17 cellular contexts compared by ENCODE assay signal in the genomic region with DNA sequence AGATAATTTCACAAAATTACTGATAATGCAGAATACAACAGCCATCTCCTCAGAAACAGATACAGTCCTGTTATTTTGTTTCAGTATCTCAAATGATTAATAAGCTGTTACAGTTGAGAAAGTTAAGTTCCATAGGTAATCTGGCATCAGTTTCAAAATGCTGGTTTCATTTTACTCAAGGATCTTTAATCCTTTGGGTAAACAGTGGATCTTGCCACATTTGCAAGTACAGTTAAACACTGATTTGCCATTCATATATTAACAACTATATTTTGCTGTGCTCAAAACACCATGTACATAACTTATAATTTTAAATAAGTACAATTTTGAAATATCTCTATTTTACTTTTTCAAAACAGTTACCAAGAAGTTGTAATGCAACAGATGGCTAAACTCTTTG. TPM values are rescaled to one million over a fixed set of nuclear protein-coding genes. Genes with fewer than 3 reads are reported as not detected.
DNase-seq lines count a peak whose midpoint lies in the region; ATAC-seq, FAIRE-seq and TF ChIP-seq lines count a peak whose summit lies in the region.
"Had no signal": no experiment of that assay in that cellular context is flagged by ENCODE, and none has a peak within 500 bp of the region (broad histone marks: within the 10 kb centered on the region; RNA-seq: fewer than 3 reads in every experiment).

No MANE protein-coding gene starts in this region.

- H3K4me2 ChIP-seq in A549 (peak overlapping the region; percentile 8; the same call in 2 of the 3 replicates), GM23248 (ENCODE audit: unreplicated experiment) (peak overlapping the region; percentile 60), hepatocyte (peak overlapping the region; percentile 10), OCI-LY7 (ENCODE audit: low read length) (no peak overlapping the region), GM23338 (no peak overlapping the region)

- peak; percentile 78 for FAIRE-seq in A549 (lab: Jason Lieb, UNC)
- FAIRE-seq: H54 had no signal

- H3K27ac Mint-ChIP-seq in GM23338, result no peak overlapping the region

- H3K9me3 ChIP-seq in A549 (no peaks in the 10 kb centered on the region), GM23248 (ENCODE audit: low read depth) (no peaks in the 10 kb centered on the region), hepatocyte (ENCODE audit: low read depth) (no peaks in the 10 kb centered on the region), OCI-LY7 (ENCODE audit: low read length) (no peaks in the 10 kb centered on the region)

- H3K9ac ChIP-seq in GM23248, result peak overlapping the region; percentile 33

- H3K79me2 ChIP-seq in GM23248 (ENCODE audit: insufficient read depth) (0 out of 2 replicates have a peak, but pooled peaks cover 6% of the 10 kb centered on the region), hepatocyte (no peaks in the 10 kb centered on the region), OCI-LY7 (ENCODE audit: insufficient read depth, low read depth, low read length) (no peaks in the 10 kb centered on the region), GM23338 (replicated peaks; ENCODE audit: insufficient read depth) (no peaks in the 10 kb centered on the region)

- no peaks in the 10 kb centered on the region for H3K36me3 Mint-ChIP-seq in GM23338 (ENCODE audit: low read depth)

- no peaks in the 10 kb centered on the region for H3K27me3 Mint-ChIP-seq in GM23338 (ENCODE audit: insufficient read depth, low read depth, poor library complexity)

- H3K4me3 ChIP-seq in A549, result no peak overlapping the region
- peak overlapping the region; percentile 41 for H3K4me3 ChIP-seq in GM23248
- H3K4me3 ChIP-seq in hepatocyte, result no peak overlapping the region
- H3K4me3 ChIP-seq in OCI-LY7 (ENCODE audit: low read depth, low read length, poor library complexity, severe bottlenecking), result no peak overlapping the region
- H3K4me3 ChIP-seq in GM23338, result no peak overlapping the region

- TF ChIP-seq POLR2A in A549 (IDR thresholded peaks at IDR 0.05; ENCODE audit: low read length), result no peak

- peak overlapping the region; percentile 49; the same call in 1 of the 2 replicates for H2AFZ ChIP-seq in GM23248
- H2AFZ ChIP-seq in hepatocyte, result no peak overlapping the region
- H2AFZ ChIP-seq in OCI-LY7 (ENCODE audit: low read length), result no peak overlapping the region
- no peak overlapping the region for H2AFZ ChIP-seq in GM23338

- ATAC-seq in A549, result no peak
- no peak for ATAC-seq in GM23338
- ATAC-seq: PC-3 had no signal

- POLR2A ChIA-PET in A549 (lab: Yijun Ruan, JAX) (no interaction called here), OCI-LY7 (lab: Charles Lee) (interaction anchor here (1.2 kb wide), 1 partner anchor 24 kb away, joined by 5 read pairs; no protein-coding TSS in a partner anchor)

- in situ Hi-C loops in GM23248 (cut with MboI), result no loop called here

- intact Hi-C loops in OCI-LY7 (cut with micrococcal nuclease; ENCODE audit: unreplicated experiment), result no loop called here

- no peak overlapping the region for H3K27ac ChIP-seq in A549
- H3K27ac ChIP-seq in GM23248, result no peak overlapping the region
- 0 out of 2 replicates have a peak overlapping the region, but pooled peaks have one; percentile 23 for H3K27ac ChIP-seq in VCaP
- no peak overlapping the region for H3K27ac ChIP-seq in hepatocyte
- H3K27ac ChIP-seq in OCI-LY7 (ENCODE audit: low read depth, low read length, poor library complexity, severe bottlenecking), result no peak overlapping the region
- no peak overlapping the region for H3K27ac ChIP-seq in GM23338 (ENCODE audit: low read depth)
- H3K27ac ChIP-seq: RWPE1 had no signal

- H3K4me1 ChIP-seq in A549 (peaks cover 20% of the 10 kb centered on the region; the same call in 2 of the 3 replicates), GM23248 (ENCODE audit: insufficient read depth) (peaks cover 23% of the 10 kb centered on the region), hepatocyte (ENCODE audit: insufficient read depth) (no peaks in the 10 kb centered on the region), OCI-LY7 (ENCODE audit: insufficient read depth, low read length, poor library complexity, severe bottlenecking) (no peaks in the 10 kb centered on the region), GM23338 (ENCODE audit: insufficient read depth) (no peaks in the 10 kb centered on the region)

- TF ChIP-seq CTCF in A549 (IDR thresholded peaks at IDR 0.05) (no peak), VCaP (conservative IDR thresholded peaks at IDR 0.05) (no peak), hepatocyte (IDR thresholded peaks at IDR 0.05; ENCODE audit: poor library complexity) (no peak), OCI-LY7 (conservative IDR thresholded peaks at IDR 0.05; ENCODE audit: low read length) (no peak), GM23338 (conservative IDR thresholded peaks at IDR 0.05; ENCODE audit: low read depth in 2 of 2) (no peak)

- no peak for TF ChIP-seq RAD21 in A549 (conservative IDR thresholded peaks at IDR 0.05 in 1 of 2, IDR thresholded peaks at IDR 0.05 in 1 of 2)

- CTCF ChIA-PET in A549 (lab: Yijun Ruan, JAX), result no interaction called here
- CTCF ChIA-PET in OCI-LY7 (lab: Charles Lee; ENCODE audit: unreplicated experiment), result no interaction called here

- no TSS peak for BruUV-seq in OCI-LY7 (replicated peaks; lab: Mats Ljungman, UMichigan)

- no peaks in the 10 kb centered on the region for H3K4me1 Mint-ChIP-seq in GM23338

- H3K9me3 Mint-ChIP-seq in GM23338, result no peaks in the 10 kb centered on the region

- no peak for TF ChIP-seq EP300 in A549 (IDR thresholded peaks at IDR 0.05)

- H3K9me2 ChIP-seq in GM23248 (ENCODE audit: insufficient read depth), result no peaks in the 10 kb centered on the region
- H3K9me2 ChIP-seq in hepatocyte (replicated peaks; ENCODE audit: insufficient read depth), result no peaks in the 10 kb centered on the region
- no peaks in the 10 kb centered on the region for H3K9me2 ChIP-seq in OCI-LY7 (ENCODE audit: insufficient read depth, low read length)
- H3K9me2 ChIP-seq in GM23338 (ENCODE audit: insufficient read depth), result no peaks in the 10 kb centered on the region

- no peak overlapping the region for H3K4me3 Mint-ChIP-seq in GM23338

- H3K27me3 ChIP-seq in GM23248 (replicated peaks; ENCODE audit: insufficient read depth) (no peaks in the 10 kb centered on the region), hepatocyte (no peaks in the 10 kb centered on the region), GM23338 (ENCODE audit: insufficient read depth) (no peaks in the 10 kb centered on the region)

- H3F3A ChIP-seq in GM23248 (ENCODE audit: insufficient read depth) (peaks cover under 1% of the 10 kb centered on the region; the same call in 1 of the 2 replicates), GM23338 (replicated peaks; ENCODE audit: low read depth) (no peaks in the 10 kb centered on the region)

- H4K20me1 ChIP-seq in GM23248 (ENCODE audit: insufficient read depth) (no peaks in the 10 kb centered on the region), hepatocyte (ENCODE audit: insufficient read depth, poor library complexity, severe bottlenecking) (no peaks in the 10 kb centered on the region), OCI-LY7 (ENCODE audit: insufficient read depth, low read length) (no peaks in the 10 kb centered on the region), GM23338 (replicated peaks; ENCODE audit: insufficient read depth) (no peaks in the 10 kb centered on the region)

- H3K36me3 ChIP-seq in GM23248 (ENCODE audit: low read depth) (no peaks in the 10 kb centered on the region), hepatocyte (replicated peaks; ENCODE audit: insufficient read depth, low read depth) (no peaks in the 10 kb centered on the region), OCI-LY7 (ENCODE audit: insufficient read depth, low read length) (no peaks in the 10 kb centered on the region), GM23338 (ENCODE audit: insufficient read depth) (no peaks in the 10 kb centered on the region)

- DNase-seq in A549 (ENCODE audit: low read depth in 1 of 2, low spot score in 1 of 2) (no peak), GM23248 (no peak), hepatocyte (ENCODE audit: low spot score) (no peak), OCI-LY7 (ENCODE audit: low spot score) (no peak), NCI-H2227 (lab: John Stamatoyannopoulos, UW; ENCODE audit: unreplicated experiment) (no peak), GM23338 (ENCODE audit: low spot score) (no peak)
- DNase-seq: ACHN, COR-L47, EL, MV-4-11, NCI-H1417 treated with DMSO at 0.1 percent for 48 hours, NCI-H2029, NCI-H69, PC-3 had no signal

TF ChIP-seq in A549, 52 proteins besides CTCF, POLR2A, EP300 and RAD21 (continues in another document):
- no peak for TF ChIP-seq BHLHE40 (IDR thresholded peaks at IDR 0.05; ENCODE audit: low read depth, low read length)
- TF ChIP-seq NPAS2 (CRISPR knock-in tag; IDR thresholded peaks at IDR 0.05; ENCODE audit: borderline replicate concordance), result no peak

TF ChIP-seq in GM23338, 12 proteins besides CTCF, POLR2A, EP300 and RAD21 (continues in another document):
- TF ChIP-seq ZNF331 (CRISPR knock-in tag; IDR thresholded peaks at IDR 0.05; ENCODE audit: low read depth) (no peak), EZH2 (IDR thresholded peaks at IDR 0.05; ENCODE audit: low read depth, unreplicated experiment) (no peak)

RNA-seq across cellular contexts. Expression of a gene that starts 31.2 kb away (rescaled TPM):
- polyA plus RNA-seq in A549 (2011; rRNA removed), result 15.9 and 19.6 TPM in 2 replicates
- 7.7 and 9.1 TPM in 2 replicates for polyA plus RNA-seq in A549 (2012; cell fraction: cytosol; rRNA removed)
- 3.6 and 4.8 TPM in 2 replicates for polyA plus RNA-seq in A549 (2012; cell fraction: nucleus; rRNA removed)
- 13.0 to 14.5 TPM (median 14.3 TPM) in 3 replicates for polyA plus RNA-seq in A549 (2017; fragmentation: RNase III; extraction: RNeasy Plus Mini Kit Qiagen cat#74134 plus additional on column Dnase treatment)
- 9.3 and 9.4 TPM in 2 replicates for polyA minus RNA-seq in A549 (2011; rRNA and poly(A)+ RNA removed)
- 16.3 and 19.0 TPM in 2 replicates for total RNA-seq in GM23248 (2014; rRNA removed; shearing (Covaris generic))
- 16.8 and 17.6 TPM in 2 replicates for polyA plus RNA-seq in GM23248 (2016; fragmentation: Nextera tagmentation; extraction: Ambion mirVana)
- total RNA-seq in hepatocyte, result 6.9 and 9.5 TPM in 2 replicates
- polyA plus RNA-seq in hepatocyte, result 5.8 and 6.5 TPM in 2 replicates
- total RNA-seq in OCI-LY7 (2014; rRNA removed; shearing (Covaris generic)), result 9.4 and 15.4 TPM in 2 replicates
- 12.7 and 14.2 TPM in 2 replicates for total RNA-seq in OCI-LY7 (2022)
- 10.3 and 11.4 TPM in 2 replicates for total RNA-seq in GM23338 (2014; rRNA removed; shearing (Covaris generic))
- polyA plus RNA-seq in GM23338 (2016; fragmentation: Nextera tagmentation; extraction: Ambion mirVana), result 19.9 and 21.3 TPM in 2 replicates

RNA-seq across cellular contexts. Expression of a gene that starts 31.5 kb away (rescaled TPM):
- polyA plus RNA-seq in A549 (2011; rRNA removed) (101 and 103 TPM in 2 replicates), A549 (2017; fragmentation: RNase III; extraction: RNeasy Plus Mini Kit Qiagen cat#74134 plus additional on column Dnase treatment) (42.8 to 48.7 TPM (median 45.6 TPM) in 3 replicates), GM23248 (2016; fragmentation: Nextera tagmentation; extraction: Ambion mirVana) (84.2 and 85.3 TPM in 2 replicates), hepatocyte (37.9 and 46.8 TPM in 2 replicates), GM23338 (2016; fragmentation: Nextera tagmentation; extraction: Ambion mirVana) (13.1 and 17.7 TPM in 2 replicates)
- 30.9 and 31.3 TPM in 2 replicates for polyA plus RNA-seq in A549 (2012; cell fraction: cytosol; rRNA removed)
- polyA plus RNA-seq in A549 (2012; cell fraction: nucleus; rRNA removed), result 14.2 and 21.5 TPM in 2 replicates
- polyA minus RNA-seq in A549 (2011; rRNA and poly(A)+ RNA removed), result 109 and 116 TPM in 2 replicates
- 99.2 and 118 TPM in 2 replicates for total RNA-seq in GM23248 (2014; rRNA removed; shearing (Covaris generic))
- total RNA-seq in hepatocyte (65.3 and 77.7 TPM in 2 replicates), OCI-LY7 (2022) (64.3 and 68.0 TPM in 2 replicates)
- 47.9 and 57.1 TPM in 2 replicates for total RNA-seq in OCI-LY7 (2014; rRNA removed; shearing (Covaris generic))
- 69.6 and 74.3 TPM in 2 replicates for total RNA-seq in GM23338 (2014; rRNA removed; shearing (Covaris generic))

Comparison
In these comparisons a context has a peak if more than half of its experiments do, and no peak if none do; other contexts are left out.
1. H3K4me2 ChIP-seq: peak in A549 (single experiment), GM23248 (single experiment) and hepatocyte (single experiment); none in OCI-LY7 (single experiment) and GM23338 (single experiment).